Comparison of ENCODE assay signal across 8 cellular contexts in genomic region chr2:64859208-64860161, GRCh38.
DNase-seq lines count a peak whose midpoint lies in the region; ATAC-seq and TF ChIP-seq lines count a peak whose summit lies in the region.

No MANE protein-coding gene starts in this region.

- H3K4me2 ChIP-seq in OCI-LY3 (ENCODE audit: low read length): peak overlapping the region; percentile 94

- H3K9me3 ChIP-seq in OCI-LY3 (ENCODE audit: insufficient read depth, low read length) (0 out of 2 replicates have a peak, but pooled peaks cover 5% of the 10 kb centered on the region), right lobe of liver (no peaks in the 10 kb centered on the region), subcutaneous abdominal adipose tissue (ENCODE audit: control insufficient read depth in 5 of 5, low read length in 5 of 5) (peaks cover 0 to 4% (median 0%) of the 10 kb centered on the region in 5 donors)

- H3K4me1 ChIP-seq in OCI-LY3 (ENCODE audit: low read length) (peaks cover 63% of the 10 kb centered on the region), right lobe of liver (peaks cover 0 to 17% (median 3%) of the 10 kb centered on the region in 4 donors), subcutaneous abdominal adipose tissue (ENCODE audit: control insufficient read depth in 5 of 5, insufficient read depth in 5 of 5, low read length in 5 of 5) (peaks cover 17 to 63% (median 44%) of the 10 kb centered on the region in 5 donors)

- H3K9ac ChIP-seq in OCI-LY3 (ENCODE audit: low read length) (peak overlapping the region; percentile 58), subcutaneous abdominal adipose tissue (ENCODE audit: low read length in 5 of 5) (peak overlapping the region in 4 of 5 donors; percentile 67 to 78 (median 72))

- H3K79me2 ChIP-seq in OCI-LY3 (ENCODE audit: low read length): no peaks in the 10 kb centered on the region

- TF ChIP-seq CTCF in OCI-LY3 (IDR thresholded peaks at IDR 0.05; ENCODE audit: low read depth, low read length): no peak
- peak in 11 of 56 donors; percentile 4 to 18 (median 14) for TF ChIP-seq CTCF in dorsolateral prefrontal cortex (IDR thresholded peaks at IDR 0.05 in 54 of 56, conservative IDR thresholded peaks at IDR 0.05 in 2 of 56; ENCODE audit: low read depth in 1 of 56, partially characterized antibody in 56 of 56)
- peak in 2 of 4 donors; percentile 6 to 16 for TF ChIP-seq CTCF in right lobe of liver (IDR thresholded peaks at IDR 0.05)

- peaks cover 8% of the 10 kb centered on the region for H3K36me3 ChIP-seq in OCI-LY3 (replicated peaks; ENCODE audit: low read depth, low read length)
- no peaks in the 10 kb centered on the region for H3K36me3 ChIP-seq in right lobe of liver
- no peaks in the 10 kb centered on the region for H3K36me3 ChIP-seq in subcutaneous abdominal adipose tissue (ENCODE audit: control insufficient read depth in 5 of 5, insufficient read depth in 5 of 5, low read length in 5 of 5)

- peak; percentile 41 for TF ChIP-seq POLR2A in right lobe of liver (IDR thresholded peaks at IDR 0.05)

- intact Hi-C loops in dorsolateral prefrontal cortex (cut with DNase I): no loop called here
- intact Hi-C loops in right lobe of liver (cut with DNase I): loop anchor here (10.0 kb wide), 2 partner anchors 235 to 265 kb away; no protein-coding TSS in a partner anchor

- peak overlapping the region; percentile 44; the same call in 1 of the 2 replicates for H3K27ac ChIP-seq in OCI-LY3 (ENCODE audit: low read length)
- peak overlapping the region; percentile 19 to 93 (median 85) for H3K27ac ChIP-seq in dorsolateral prefrontal cortex
- H3K27ac ChIP-seq in right lobe of liver: peak overlapping the region; percentile 38 to 82 (median 67)
- peak overlapping the region; percentile 92 for H3K27ac ChIP-seq in subcutaneous abdominal adipose tissue (ENCODE audit: low read depth, low read length)

- no peaks in the 10 kb centered on the region for H4K20me1 ChIP-seq in OCI-LY3 (ENCODE audit: insufficient read depth, low read length)

- peak; percentile 70 to 87 for DNase-seq in NCI-H2081 (lab: John Stamatoyannopoulos, UW)
- DNase-seq in NCI-H2081 treated with DMSO at 0.1 percent for 48 hours (lab: John Stamatoyannopoulos, UW): no peak
- peak; percentile 26 to 76 (median 65) for DNase-seq in dorsolateral prefrontal cortex
- peak; percentile 89 to 92 (median 92) for DNase-seq in right lobe of liver
- DNase-seq in kidney glomerular epithelial cell (lab: John Stamatoyannopoulos, UW): no peak

- ATAC-seq in HG03196 (IDR thresholded peaks at IDR 0.05; ENCODE audit: unreplicated experiment) (peak; percentile 43), right lobe of liver (peak; percentile 83 to 88 (median 86))

- 8% methylated on average over 11 of the region's 63 CpGs for WGBS in right lobe of liver (ENCODE audit: insufficient coverage, low coverage, low lambda C conversion rate, missing lambda C conversion rate)

- H3K4me3 ChIP-seq in OCI-LY3 (ENCODE audit: low read length) (peak overlapping the region; percentile 74), dorsolateral prefrontal cortex (peak overlapping the region; percentile 24 to 70 (median 55)), right lobe of liver (peak overlapping the region; percentile 37 to 58 (median 49)), subcutaneous abdominal adipose tissue (ENCODE audit: low read depth in 1 of 5, low read length in 5 of 5) (peak overlapping the region; percentile 48 to 64 (median 57))

- H3K27me3 ChIP-seq in OCI-LY3 (ENCODE audit: low read depth, low read length) (no peaks in the 10 kb centered on the region; the same call in 1 of the 2 replicates), dorsolateral prefrontal cortex (no peaks in the 10 kb centered on the region), right lobe of liver (no peaks in the 10 kb centered on the region), subcutaneous abdominal adipose tissue (ENCODE audit: control insufficient read depth in 5 of 5, insufficient read depth in 4 of 5, low read length in 5 of 5) (no peaks in the 10 kb centered on the region)

- peak overlapping the region; percentile 51; the same call in 1 of the 2 replicates for H2AFZ ChIP-seq in OCI-LY3 (ENCODE audit: low read depth, low read length)

Comparison
In these comparisons a context has a peak if more than half of its experiments do, and no peak if none do; other contexts are left out.
1. DNase-seq: peak in NCI-H2081 (2 of 2), dorsolateral prefrontal cortex (10 of 10) and right lobe of liver (3 of 3); none in NCI-H2081 treated with DMSO at 0.1 percent for 48 hours (single experiment) and kidney glomerular epithelial cell (single experiment).
2. intact Hi-C loops: an anchor here in right lobe of liver (10.0 kb wide); none called in dorsolateral prefrontal cortex.
3. Peak in every context shown above with its lines, with median percentiles within 50 percentile points of each other: H3K27ac ChIP-seq and H3K4me3 ChIP-seq.